In genomic region chr11:737366-737765, GRCh38 we compare ENCODE assay signal across 12 cellular contexts. TPM values are rescaled to one million over a fixed set of nuclear protein-coding genes. Genes with fewer than 3 reads are reported as not detected.
A peak's percentile ranks its signal among the peaks of the same experiment; 100 is the strongest.
DNase-seq lines count a peak whose midpoint lies in the region; ATAC-seq, FAIRE-seq and TF ChIP-seq lines count a peak whose summit lies in the region.
"Had no signal": no experiment of that assay in that cellular context is flagged by ENCODE, and none has a peak within 500 bp of the region (broad histone marks: within the 10 kb centered on the region; RNA-seq: fewer than 3 reads in every experiment).

No MANE protein-coding gene starts in this region.

- no peak for TF ChIP-seq POLR2A in HepG2 (IDR thresholded peaks at IDR 0.05; ENCODE audit: insufficient read depth in 1 of 2, low read depth in 2 of 2, low read length in 2 of 2)
- TF ChIP-seq POLR2A in right lobe of liver (IDR thresholded peaks at IDR 0.05): no peak

- peaks cover 3 to 17% of the 10 kb centered on the region in 2 experiments for H3K27me3 ChIP-seq in HepG2 (ENCODE audit: control insufficient read depth in 1 of 2, insufficient read depth in 2 of 2, low read length in 2 of 2)
- no peaks in the 10 kb centered on the region for H3K27me3 ChIP-seq in right lobe of liver
- H3K27me3 ChIP-seq in endodermal cell (ENCODE audit: control insufficient read depth, insufficient read depth, low read length, poor library complexity, severe bottlenecking): no peaks in the 10 kb centered on the region

- H3K4me1 ChIP-seq in HepG2 (ENCODE audit: insufficient read depth, low read length) (peaks cover 31% of the 10 kb centered on the region), right lobe of liver (no peaks in the 10 kb centered on the region), endodermal cell (ENCODE audit: control insufficient read depth, insufficient read depth, low read length) (peaks cover 1% of the 10 kb centered on the region)
- H3K4me1 ChIP-seq: sigmoid colon had no signal

- TF ChIP-seq CTCF in HepG2 (CRISPR knock-in tag; IDR thresholded peaks at IDR 0.05): no peak
- no peak for TF ChIP-seq CTCF in right lobe of liver (IDR thresholded peaks at IDR 0.05)
- no peak for TF ChIP-seq CTCF in endodermal cell (conservative IDR thresholded peaks at IDR 0.05)

- no peak overlapping the region for H3K27ac Mint-ChIP-seq in endodermal cell
- H3K27ac Mint-ChIP-seq: activated B cell treated with CpG ODN at 0.5 μM for 24 hours had no signal

- H4K20me1 ChIP-seq in HepG2 (ENCODE audit: insufficient read depth, low read length): no peaks in the 10 kb centered on the region

- TF ChIP-seq RAD21 in HepG2 (CRISPR knock-in tag; IDR thresholded peaks at IDR 0.05): no peak

- H3K9me3 Mint-ChIP-seq in endodermal cell: peaks cover 14% of the 10 kb centered on the region
- H3K9me3 Mint-ChIP-seq: activated B cell treated with CpG ODN at 0.5 μM for 24 hours had no signal

- no peaks in the 10 kb centered on the region for H3K79me2 ChIP-seq in HepG2 (ENCODE audit: insufficient read depth, low read length)

- no peak for FAIRE-seq in HepG2 (lab: Jason Lieb, UNC)

- DNase-seq in HepG2 (ENCODE audit: low spot score): no peak
- DNase-seq in right lobe of liver: no peak
- no peak for DNase-seq in endodermal cell
- peak; percentile 50 for DNase-seq in superior temporal gyrus (ENCODE audit: extremely low spot score)
- no peak for DNase-seq in NOMO-1 treated with DMSO at 0.1 percent for 48 hours (lab: John Stamatoyannopoulos, UW; ENCODE audit: unreplicated experiment)
- DNase-seq in NCI-H774 (lab: John Stamatoyannopoulos, UW): no peak
- DNase-seq: activated B cell treated with CpG ODN at 0.5 μM for 24 hours, left ventricle myocardium inferior, NCI-H1417 treated with DMSO at 0.1 percent for 48 hours, PC-3, sigmoid colon had no signal

- H3K4me3 ChIP-seq in HepG2 (replicated peaks in 1 of 3; ENCODE audit: insufficient read depth in 1 of 3, low read depth in 2 of 3, low read length in 3 of 3) (peak overlapping the region in 1 of 3 experiments; percentile 30; a peak in 2 of 6 replicates), right lobe of liver (no peak overlapping the region), endodermal cell (ENCODE audit: low read length) (no peak overlapping the region)
- H3K4me3 ChIP-seq: left ventricle myocardium inferior, sigmoid colon had no signal

- H3K27me3 Mint-ChIP-seq in endodermal cell (ENCODE audit: insufficient read depth): peaks cover 12% of the 10 kb centered on the region

- H2AFZ ChIP-seq in HepG2 (ENCODE audit: low read length): no peak overlapping the region

- H3K36me3 Mint-ChIP-seq in endodermal cell (ENCODE audit: low read depth): peaks cover 3% of the 10 kb centered on the region

- H3K27ac ChIP-seq in HepG2 (ENCODE audit: extremely low read length, insufficient read depth, low read length) (no peak overlapping the region), right lobe of liver (no peak overlapping the region), endodermal cell (ENCODE audit: low read depth, low read length) (peak overlapping the region; percentile 38)
- H3K27ac ChIP-seq: C4-2B, left ventricle myocardium inferior, sigmoid colon had no signal

- H3K36me3 ChIP-seq in HepG2 (replicated peaks in 1 of 2; ENCODE audit: control insufficient read depth in 1 of 2, insufficient read depth in 2 of 2, low read length in 2 of 2): no peaks in the 10 kb centered on the region
- no peaks in the 10 kb centered on the region for H3K36me3 ChIP-seq in right lobe of liver
- H3K36me3 ChIP-seq in endodermal cell (ENCODE audit: control insufficient read depth, insufficient read depth, low read length): no peaks in the 10 kb centered on the region
- H3K36me3 ChIP-seq: left ventricle myocardium inferior, sigmoid colon had no signal

- TF ChIP-seq EP300 in HepG2 (IDR thresholded peaks at IDR 0.05; ENCODE audit: low read depth in 2 of 2, low read length in 2 of 2) (no peak), HepG2 (CRISPR knock-in tag; IDR thresholded peaks at IDR 0.05; ENCODE audit: borderline replicate concordance) (no peak)

- in situ Hi-C loops in HepG2 (cut with HindIII; ENCODE audit: extremely low pct_ligation_motif_present, low pct_unique_long_range_greater_than_20kb): no loop called here

- CTCF ChIA-PET in HepG2 (lab: Yijun Ruan, JAX; ENCODE audit: low intra/inter-chr PET ratio, low total read pairs): no interaction called here

- intact Hi-C loops in HepG2 (cut with micrococcal nuclease; ENCODE audit: unreplicated experiment): no loop called here
- intact Hi-C loops in right lobe of liver (cut with DNase I): no loop called here

- ATAC-seq in HepG2 (peak; percentile 67), right lobe of liver (no peak)
- ATAC-seq: PC-3 had no signal

- BruUV-seq in HepG2 (replicated peaks; lab: Mats Ljungman, UMichigan): no TSS peak

- peak overlapping the region; percentile 61 for H3K4me2 ChIP-seq in HepG2 (ENCODE audit: low read depth, low read length)

- WGBS in HepG2 (ENCODE audit: low lambda C conversion rate): 0% methylated on average over 2 of the region's 11 CpGs
- 57% methylated on average over 7 of the region's 11 CpGs for WGBS in right lobe of liver (ENCODE audit: insufficient coverage, low coverage, low lambda C conversion rate, missing lambda C conversion rate)
- WGBS in endodermal cell (ENCODE audit: insufficient coverage in 1 of 2, insufficient read length in 1 of 2), 2 experiments: 89 to 93% methylated on average over 10 to 11 of the region's 11 CpGs

- peak overlapping the region; percentile 1; the same call in 1 of the 2 replicates for H3K9ac ChIP-seq in HepG2 (ENCODE audit: insufficient read depth, low read depth, low read length)
- H3K9ac ChIP-seq in endodermal cell (ENCODE audit: extremely low read depth, low read length, poor library complexity, severe bottlenecking): no peak overlapping the region

- H3K9me3 ChIP-seq in HepG2 (ENCODE audit: low read length) (no peaks in the 10 kb centered on the region), right lobe of liver (no peaks in the 10 kb centered on the region), endodermal cell (ENCODE audit: control insufficient read depth, low read length) (peaks cover 5% of the 10 kb centered on the region)
- H3K9me3 ChIP-seq: left ventricle myocardium inferior, sigmoid colon had no signal

- no peaks in the 10 kb centered on the region for H3K4me1 Mint-ChIP-seq in endodermal cell

- POLR2A ChIA-PET in HepG2 (lab: Yijun Ruan, JAX): interaction anchor here (0.8 to 2.1 kb wide), 2 partner anchors 10 to 39 kb away, joined by 3 to 5 read pairs; partner anchors contain the start of gene TALDO1

- H3K4me3 Mint-ChIP-seq in endodermal cell: no peak overlapping the region
- H3K4me3 Mint-ChIP-seq: activated B cell treated with CpG ODN at 0.5 μM for 24 hours had no signal

RNA-seq across cellular contexts. Expression of gene TALDO1, which starts 9.9 kb away (rescaled TPM):
- total RNA-seq in HepG2 (2016; rRNA removed; fragmentation: Illumina TruSeq; extraction: Trizol) (240 and 336 TPM in 2 replicates), right lobe of liver (100 to 1,000 TPM; 102 to 184 (median 150) TPM), endodermal cell (100 to 1,000 TPM; 177 to 221 TPM)
- 94.7 and 94.9 TPM in 2 replicates for total RNA-seq in HepG2 (2016; cell fraction: cytosol; rRNA removed; fragmentation: Illumina TruSeq; extraction: Trizol; ENCODE audit: low read depth)
- total RNA-seq in HepG2 (2016; cell fraction: insoluble cytoplasmic fraction; rRNA removed; fragmentation: Illumina TruSeq; extraction: Trizol): 233 and 351 TPM in 2 replicates
- total RNA-seq in HepG2 (2016; cell fraction: membrane; rRNA removed; fragmentation: Illumina TruSeq; extraction: Trizol): 97.2 and 101 TPM in 2 replicates
- total RNA-seq in HepG2 (2016; cell fraction: nucleus; rRNA removed; fragmentation: Illumina TruSeq; extraction: Trizol): 84.2 and 97.2 TPM in 2 replicates
- 88.1 and 107 TPM in 2 replicates for polyA plus RNA-seq in HepG2 (2011; rRNA removed)
- 93.4 and 124 TPM in 2 replicates for polyA plus RNA-seq in HepG2 (2011; cell fraction: cytosol; rRNA removed)
- 50.1 and 56.3 TPM in 2 replicates for polyA plus RNA-seq in HepG2 (2011; cell fraction: nucleus; rRNA removed)
- 89.8 and 93.0 TPM in 2 replicates for polyA plus RNA-seq in HepG2 (2012)
- 78.6 and 81.5 TPM in 2 replicates for polyA plus RNA-seq in HepG2 (2016; cell fraction: cytosol; fragmentation: Illumina TruSeq; extraction: Trizol; ENCODE audit: low read depth)
- 291 and 296 TPM in 2 replicates for polyA plus RNA-seq in HepG2 (2016; cell fraction: insoluble cytoplasmic fraction; fragmentation: Illumina TruSeq; extraction: Trizol; ENCODE audit: low read depth)
- 74.1 and 77.8 TPM in 2 replicates for polyA plus RNA-seq in HepG2 (2016; cell fraction: membrane; fragmentation: Illumina TruSeq; extraction: Trizol; ENCODE audit: low read depth)
- 141 and 146 TPM in 2 replicates for polyA plus RNA-seq in HepG2 (2016; cell fraction: nucleus; fragmentation: Illumina TruSeq; extraction: Trizol; ENCODE audit: insufficient read depth, low read depth)
- polyA minus RNA-seq in HepG2 (2011; rRNA and poly(A)+ RNA removed; ENCODE audit: low replicate concordance): 76.8 and 132 TPM in 2 replicates
- polyA minus RNA-seq in HepG2 (2011; cell fraction: cytosol; rRNA and poly(A)+ RNA removed): 46.9 and 78.3 TPM in 2 replicates
- polyA minus RNA-seq in HepG2 (2011; cell fraction: nucleus; rRNA and poly(A)+ RNA removed): 15.8 and 16.4 TPM in 2 replicates
- 123 TPM for polyA plus RNA-seq in endodermal cell (2013, experiment 1 of 2)
- polyA plus RNA-seq in endodermal cell (2013, experiment 2 of 2): 112 TPM

RNA-seq across cellular contexts. Expression of gene EPS8L2, which starts 31.3 kb away (rescaled TPM):
- total RNA-seq in HepG2 (2016; rRNA removed; fragmentation: Illumina TruSeq; extraction: Trizol) (55.6 and 89.3 TPM in 2 replicates), right lobe of liver (100 to 1,000 TPM in 5 of 6 experiments, 10 to 100 TPM in 1; 95.8 to 184 (median 120) TPM), endodermal cell (10 to 100 TPM; 26.2 to 28.0 TPM)
- total RNA-seq in HepG2 (2016; cell fraction: cytosol; rRNA removed; fragmentation: Illumina TruSeq; extraction: Trizol; ENCODE audit: low read depth): 23.4 and 26.5 TPM in 2 replicates
- total RNA-seq in HepG2 (2016; cell fraction: insoluble cytoplasmic fraction; rRNA removed; fragmentation: Illumina TruSeq; extraction: Trizol): 59.5 and 96.0 TPM in 2 replicates
- 40.7 and 48.2 TPM in 2 replicates for total RNA-seq in HepG2 (2016; cell fraction: membrane; rRNA removed; fragmentation: Illumina TruSeq; extraction: Trizol)
- total RNA-seq in HepG2 (2016; cell fraction: nucleus; rRNA removed; fragmentation: Illumina TruSeq; extraction: Trizol): 113 TPM in 2 replicates
- polyA plus RNA-seq in HepG2 (2011; rRNA removed): 416 and 597 TPM in 2 replicates
- polyA plus RNA-seq in HepG2 (2011; cell fraction: cytosol; rRNA removed): 128 and 201 TPM in 2 replicates
- polyA plus RNA-seq in HepG2 (2011; cell fraction: nucleus; rRNA removed): 5,456 and 6,377 TPM in 2 replicates
- 164 and 263 TPM in 2 replicates for polyA plus RNA-seq in HepG2 (2012)
- polyA plus RNA-seq in HepG2 (2016; cell fraction: cytosol; fragmentation: Illumina TruSeq; extraction: Trizol; ENCODE audit: low read depth): 26.4 and 28.2 TPM in 2 replicates
- 71.6 and 87.9 TPM in 2 replicates for polyA plus RNA-seq in HepG2 (2016; cell fraction: insoluble cytoplasmic fraction; fragmentation: Illumina TruSeq; extraction: Trizol; ENCODE audit: low read depth)
- 43.4 and 44.2 TPM in 2 replicates for polyA plus RNA-seq in HepG2 (2016; cell fraction: membrane; fragmentation: Illumina TruSeq; extraction: Trizol; ENCODE audit: low read depth)
- polyA plus RNA-seq in HepG2 (2016; cell fraction: nucleus; fragmentation: Illumina TruSeq; extraction: Trizol; ENCODE audit: insufficient read depth, low read depth): 595 and 650 TPM in 2 replicates
- polyA minus RNA-seq in HepG2 (2011; rRNA and poly(A)+ RNA removed; ENCODE audit: low replicate concordance): 35.7 and 322 TPM in 2 replicates
- 77.0 and 84.5 TPM in 2 replicates for polyA minus RNA-seq in HepG2 (2011; cell fraction: cytosol; rRNA and poly(A)+ RNA removed)
- polyA minus RNA-seq in HepG2 (2011; cell fraction: nucleus; rRNA and poly(A)+ RNA removed): 292 and 312 TPM in 2 replicates
- 8.5 TPM for polyA plus RNA-seq in endodermal cell (2013, experiment 1 of 2)
- 7.3 TPM for polyA plus RNA-seq in endodermal cell (2013, experiment 2 of 2)

RNA-seq across cellular contexts. Expression of gene GATD1, which starts 39.9 kb away (rescaled TPM):
- total RNA-seq in HepG2 (2016; rRNA removed; fragmentation: Illumina TruSeq; extraction: Trizol): 35.8 and 60.5 TPM in 2 replicates
- total RNA-seq in HepG2 (2016; cell fraction: cytosol; rRNA removed; fragmentation: Illumina TruSeq; extraction: Trizol; ENCODE audit: low read depth): 8.1 and 9.3 TPM in 2 replicates
- 33.7 and 52.3 TPM in 2 replicates for total RNA-seq in HepG2 (2016; cell fraction: insoluble cytoplasmic fraction; rRNA removed; fragmentation: Illumina TruSeq; extraction: Trizol)
- 20.6 and 22.3 TPM in 2 replicates for total RNA-seq in HepG2 (2016; cell fraction: membrane; rRNA removed; fragmentation: Illumina TruSeq; extraction: Trizol)
- 42.6 and 48.3 TPM in 2 replicates for total RNA-seq in HepG2 (2016; cell fraction: nucleus; rRNA removed; fragmentation: Illumina TruSeq; extraction: Trizol)
- 31.3 and 40.0 TPM in 2 replicates for polyA plus RNA-seq in HepG2 (2011; rRNA removed)
- polyA plus RNA-seq in HepG2 (2011; cell fraction: cytosol; rRNA removed): 18.2 and 31.2 TPM in 2 replicates
- polyA plus RNA-seq in HepG2 (2011; cell fraction: nucleus; rRNA removed): 244 and 302 TPM in 2 replicates
- 22.2 and 27.6 TPM in 2 replicates for polyA plus RNA-seq in HepG2 (2012)
- polyA plus RNA-seq in HepG2 (2016; cell fraction: cytosol; fragmentation: Illumina TruSeq; extraction: Trizol; ENCODE audit: low read depth): 7.3 and 8.3 TPM in 2 replicates
- polyA plus RNA-seq in HepG2 (2016; cell fraction: insoluble cytoplasmic fraction; fragmentation: Illumina TruSeq; extraction: Trizol; ENCODE audit: low read depth): 29.8 and 37.5 TPM in 2 replicates
- 10.4 and 13.8 TPM in 2 replicates for polyA plus RNA-seq in HepG2 (2016; cell fraction: membrane; fragmentation: Illumina TruSeq; extraction: Trizol; ENCODE audit: low read depth)
- 92.6 and 114 TPM in 2 replicates for polyA plus RNA-seq in HepG2 (2016; cell fraction: nucleus; fragmentation: Illumina TruSeq; extraction: Trizol; ENCODE audit: insufficient read depth, low read depth)
- polyA minus RNA-seq in HepG2 (2011; rRNA and poly(A)+ RNA removed; ENCODE audit: low replicate concordance): 20.9 and 51.8 TPM in 2 replicates
- polyA minus RNA-seq in HepG2 (2011; cell fraction: cytosol; rRNA and poly(A)+ RNA removed): 15.0 and 21.0 TPM in 2 replicates
- polyA minus RNA-seq in HepG2 (2011; cell fraction: nucleus; rRNA and poly(A)+ RNA removed): 25.6 and 29.0 TPM in 2 replicates
- 10 to 100 TPM; 15.8 to 31.9 (median 27.7) TPM for total RNA-seq in right lobe of liver
- 10 to 100 TPM; 57.2 to 63.2 TPM for total RNA-seq in endodermal cell
- polyA plus RNA-seq in endodermal cell (2013, experiment 1 of 2): 42.3 TPM
- 39.0 TPM for polyA plus RNA-seq in endodermal cell (2013, experiment 2 of 2)

RNA-seq across cellular contexts. Expression of gene TMEM80, which starts 41.8 kb away (rescaled TPM):
- total RNA-seq in HepG2 (2016; rRNA removed; fragmentation: Illumina TruSeq; extraction: Trizol) (2.7 and 5.6 TPM in 2 replicates), right lobe of liver (10 to 100 TPM in 3 of 6 experiments, 1 to 10 TPM in 3; 6.9 to 15.5 (median 10.5) TPM), endodermal cell (10 to 100 TPM; 13.2 to 19.1 TPM)
- total RNA-seq in HepG2 (2016; cell fraction: cytosol; rRNA removed; fragmentation: Illumina TruSeq; extraction: Trizol; ENCODE audit: low read depth): 0.71 and 1.1 TPM in 2 replicates
- total RNA-seq in HepG2 (2016; cell fraction: insoluble cytoplasmic fraction; rRNA removed; fragmentation: Illumina TruSeq; extraction: Trizol): 2.5 and 6.4 TPM in 2 replicates
- total RNA-seq in HepG2 (2016; cell fraction: membrane; rRNA removed; fragmentation: Illumina TruSeq; extraction: Trizol): 2.9 and 3.2 TPM in 2 replicates
- 6.8 and 8.5 TPM in 2 replicates for total RNA-seq in HepG2 (2016; cell fraction: nucleus; rRNA removed; fragmentation: Illumina TruSeq; extraction: Trizol)
- 17.1 and 20.9 TPM in 2 replicates for polyA plus RNA-seq in HepG2 (2011; rRNA removed)
- 13.5 and 14.1 TPM in 2 replicates for polyA plus RNA-seq in HepG2 (2011; cell fraction: cytosol; rRNA removed)
- 42.7 and 42.8 TPM in 2 replicates for polyA plus RNA-seq in HepG2 (2011; cell fraction: nucleus; rRNA removed)
- polyA plus RNA-seq in HepG2 (2012): 20.6 and 20.8 TPM in 2 replicates
- 1.3 and 1.4 TPM in 2 replicates for polyA plus RNA-seq in HepG2 (2016; cell fraction: cytosol; fragmentation: Illumina TruSeq; extraction: Trizol; ENCODE audit: low read depth)
- polyA plus RNA-seq in HepG2 (2016; cell fraction: insoluble cytoplasmic fraction; fragmentation: Illumina TruSeq; extraction: Trizol; ENCODE audit: low read depth): 3.6 and 3.8 TPM in 2 replicates
- polyA plus RNA-seq in HepG2 (2016; cell fraction: membrane; fragmentation: Illumina TruSeq; extraction: Trizol; ENCODE audit: low read depth): 2.4 and 2.9 TPM in 2 replicates
- 21.0 and 22.8 TPM in 2 replicates for polyA plus RNA-seq in HepG2 (2016; cell fraction: nucleus; fragmentation: Illumina TruSeq; extraction: Trizol; ENCODE audit: insufficient read depth, low read depth)
- 5.4 and 7.9 TPM in 2 replicates for polyA minus RNA-seq in HepG2 (2011; rRNA and poly(A)+ RNA removed; ENCODE audit: low replicate concordance)
- 1.9 and 3.8 TPM in 2 replicates for polyA minus RNA-seq in HepG2 (2011; cell fraction: cytosol; rRNA and poly(A)+ RNA removed)
- polyA minus RNA-seq in HepG2 (2011; cell fraction: nucleus; rRNA and poly(A)+ RNA removed): 11.6 and 13.4 TPM in 2 replicates
- polyA plus RNA-seq in endodermal cell (2013, experiment 1 of 2): 27.8 TPM
- 25.8 TPM for polyA plus RNA-seq in endodermal cell (2013, experiment 2 of 2)

RNA-seq across cellular contexts. Expression of gene DEAF1, which starts 42.3 kb away (rescaled TPM):
- 18.2 and 29.6 TPM in 2 replicates for total RNA-seq in HepG2 (2016; rRNA removed; fragmentation: Illumina TruSeq; extraction: Trizol)
- total RNA-seq in HepG2 (2016; cell fraction: cytosol; rRNA removed; fragmentation: Illumina TruSeq; extraction: Trizol; ENCODE audit: low read depth): 52.0 and 58.7 TPM in 2 replicates
- 20.8 and 32.8 TPM in 2 replicates for total RNA-seq in HepG2 (2016; cell fraction: insoluble cytoplasmic fraction; rRNA removed; fragmentation: Illumina TruSeq; extraction: Trizol)
- total RNA-seq in HepG2 (2016; cell fraction: membrane; rRNA removed; fragmentation: Illumina TruSeq; extraction: Trizol): 63.0 and 70.8 TPM in 2 replicates
- total RNA-seq in HepG2 (2016; cell fraction: nucleus; rRNA removed; fragmentation: Illumina TruSeq; extraction: Trizol): 23.5 and 24.2 TPM in 2 replicates
- 22.3 and 31.6 TPM in 2 replicates for polyA plus RNA-seq in HepG2 (2011; rRNA removed)
- 18.7 and 21.9 TPM in 2 replicates for polyA plus RNA-seq in HepG2 (2011; cell fraction: cytosol; rRNA removed)
- 48.8 and 50.2 TPM in 2 replicates for polyA plus RNA-seq in HepG2 (2011; cell fraction: nucleus; rRNA removed)
- polyA plus RNA-seq in HepG2 (2012): 24.8 and 28.9 TPM in 2 replicates
- 54.2 and 64.1 TPM in 2 replicates for polyA plus RNA-seq in HepG2 (2016; cell fraction: cytosol; fragmentation: Illumina TruSeq; extraction: Trizol; ENCODE audit: low read depth)
- 20.0 and 24.6 TPM in 2 replicates for polyA plus RNA-seq in HepG2 (2016; cell fraction: insoluble cytoplasmic fraction; fragmentation: Illumina TruSeq; extraction: Trizol; ENCODE audit: low read depth)
- 53.8 and 73.1 TPM in 2 replicates for polyA plus RNA-seq in HepG2 (2016; cell fraction: membrane; fragmentation: Illumina TruSeq; extraction: Trizol; ENCODE audit: low read depth)
- 41.0 and 44.0 TPM in 2 replicates for polyA plus RNA-seq in HepG2 (2016; cell fraction: nucleus; fragmentation: Illumina TruSeq; extraction: Trizol; ENCODE audit: insufficient read depth, low read depth)
- 25.5 and 31.1 TPM in 2 replicates for polyA minus RNA-seq in HepG2 (2011; rRNA and poly(A)+ RNA removed; ENCODE audit: low replicate concordance)
- polyA minus RNA-seq in HepG2 (2011; cell fraction: cytosol; rRNA and poly(A)+ RNA removed): 12.7 and 21.4 TPM in 2 replicates
- 27.7 and 32.9 TPM in 2 replicates for polyA minus RNA-seq in HepG2 (2011; cell fraction: nucleus; rRNA and poly(A)+ RNA removed)
- 10 to 100 TPM; 11.3 to 17.9 (median 14.0) TPM for total RNA-seq in right lobe of liver
- total RNA-seq in endodermal cell: 10 to 100 TPM; 44.1 to 51.9 TPM
- 53.7 TPM for polyA plus RNA-seq in endodermal cell (2013, experiment 1 of 2)
- 48.4 TPM for polyA plus RNA-seq in endodermal cell (2013, experiment 2 of 2)
